In the genomic region with DNA sequence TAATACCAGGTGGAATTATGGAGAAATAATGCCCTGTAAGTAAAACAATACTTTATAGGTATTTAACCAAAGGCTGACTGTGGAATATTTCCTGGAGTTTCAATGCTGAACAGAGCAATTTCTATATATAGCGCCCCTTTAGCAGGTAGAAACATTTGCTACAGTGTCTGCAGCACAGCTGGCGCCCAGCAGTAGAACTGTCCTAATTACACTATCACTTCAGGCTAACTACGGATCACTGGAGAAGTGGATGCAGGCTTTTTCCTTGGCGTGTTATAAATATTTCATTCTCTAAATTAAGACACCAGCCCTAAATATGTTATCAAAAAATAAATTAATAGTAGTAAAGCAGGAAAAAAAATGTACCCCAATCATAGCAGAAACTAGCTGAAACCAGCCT, we compare ENCODE assay signal across 1 cellular context.
TF ChIP-seq lines count a peak whose summit lies in the region.

No MANE protein-coding gene starts in this region.

TF ChIP-seq in endothelial cell of umbilical vein, 7 proteins besides CTCF, POLR2A, EP300 and RAD21:
- TF ChIP-seq EZH2 (IDR thresholded peaks at IDR 0.05; ENCODE audit: borderline replicate concordance, low read depth, low read length, severe bottlenecking) (no peak), MYC (IDR thresholded peaks at IDR 0.05; ENCODE audit: low read depth, low read length) (no peak), POLR2AphosphoS5 (IDR thresholded peaks at IDR 0.05; ENCODE audit: insufficient read depth, low read depth, low read length) (no peak), FOS (IDR thresholded peaks at IDR 0.05; ENCODE audit: borderline replicate concordance, insufficient read depth, low read length) (no peak), GATA2 (IDR thresholded peaks at IDR 0.05; ENCODE audit: insufficient read depth, insufficient read length, low read depth, low read length) (no peak), JUN (IDR thresholded peaks at IDR 0.05; ENCODE audit: borderline replicate concordance, insufficient read depth, insufficient read length, low read depth) (no peak), MAX (IDR thresholded peaks at IDR 0.05; ENCODE audit: insufficient read depth, insufficient read length) (no peak)
